Comparison of ENCODE assay signal across 2 cellular contexts in the genomic region with DNA sequence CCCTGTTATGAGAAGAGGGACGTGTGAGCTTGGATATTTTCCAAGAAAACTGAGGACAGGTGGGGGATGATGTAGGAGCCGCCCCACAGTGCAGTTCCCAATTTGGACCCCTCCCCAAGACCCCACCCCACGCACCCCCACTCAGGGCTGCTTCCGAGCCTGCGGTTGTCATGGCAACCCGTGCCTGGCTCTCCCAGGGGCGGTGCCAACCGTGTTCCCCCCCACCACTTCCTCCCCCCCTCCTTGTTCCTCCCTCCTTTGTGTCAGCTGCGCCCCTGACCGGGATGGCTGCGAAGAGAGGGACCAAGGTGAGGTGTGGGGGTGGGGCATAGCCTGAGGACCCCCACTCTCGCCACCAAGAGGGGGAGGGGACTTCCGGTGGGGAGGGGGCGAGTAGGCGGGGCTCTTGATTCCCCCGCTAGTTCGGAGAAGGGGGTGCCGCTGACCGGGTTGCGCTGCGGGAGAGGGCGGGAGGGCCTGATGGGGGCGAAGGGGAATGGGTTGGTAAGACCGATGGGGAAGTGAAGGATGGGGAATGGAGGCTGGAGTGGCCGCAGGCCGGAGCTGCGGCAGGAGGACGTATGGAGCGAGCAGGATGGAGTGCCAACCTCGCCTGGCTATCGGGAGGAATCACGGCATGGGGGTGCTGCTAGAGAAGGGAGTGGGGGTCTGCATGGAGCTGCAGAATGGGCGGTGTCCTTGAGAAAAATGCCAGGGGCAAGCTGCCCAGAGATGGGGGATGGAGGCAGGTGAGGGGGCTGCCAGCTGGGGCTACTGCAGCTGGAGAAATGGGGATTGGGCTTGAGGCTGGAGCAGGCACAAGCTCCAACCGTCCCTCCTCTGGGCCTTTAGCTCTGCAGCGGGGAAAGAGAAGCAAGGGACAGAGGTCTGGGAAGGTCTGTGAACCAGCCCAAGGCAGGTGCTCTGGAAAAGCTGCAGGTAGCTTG.
A peak's percentile ranks its signal among the peaks of the same experiment; 100 is the strongest.
TF ChIP-seq lines count a peak whose summit lies in the region.

No MANE protein-coding gene starts in this region.

TF ChIP-seq in IMR-90, 13 proteins besides CTCF, POLR2A, EP300 and RAD21 (continued from another document):
- TF ChIP-seq, protein P1, sequence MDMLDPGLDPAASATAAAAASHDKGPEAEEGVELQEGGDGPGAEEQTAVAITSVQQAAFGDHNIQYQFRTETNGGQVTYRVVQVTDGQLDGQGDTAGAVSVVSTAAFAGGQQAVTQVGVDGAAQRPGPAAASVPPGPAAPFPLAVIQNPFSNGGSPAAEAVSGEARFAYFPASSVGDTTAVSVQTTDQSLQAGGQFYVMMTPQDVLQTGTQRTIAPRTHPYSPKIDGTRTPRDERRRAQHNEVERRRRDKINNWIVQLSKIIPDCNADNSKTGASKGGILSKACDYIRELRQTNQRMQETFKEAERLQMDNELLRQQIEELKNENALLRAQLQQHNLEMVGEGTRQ (IDR thresholded peaks at IDR 0.05; ENCODE audit: low read depth, low read length): no peak
- TF ChIP-seq CEBPB (IDR thresholded peaks at IDR 0.05; ENCODE audit: low read depth, low read length) (no peak), SMC3 (IDR thresholded peaks at IDR 0.05; ENCODE audit: low read depth, low read length) (no peak)
TF ChIP-seq in IMR-90: peak in this region for 0.

TF ChIP-seq in WTC11, 78 proteins besides CTCF, POLR2A, EP300 and RAD21:
- TF ChIP-seq, protein P2, sequence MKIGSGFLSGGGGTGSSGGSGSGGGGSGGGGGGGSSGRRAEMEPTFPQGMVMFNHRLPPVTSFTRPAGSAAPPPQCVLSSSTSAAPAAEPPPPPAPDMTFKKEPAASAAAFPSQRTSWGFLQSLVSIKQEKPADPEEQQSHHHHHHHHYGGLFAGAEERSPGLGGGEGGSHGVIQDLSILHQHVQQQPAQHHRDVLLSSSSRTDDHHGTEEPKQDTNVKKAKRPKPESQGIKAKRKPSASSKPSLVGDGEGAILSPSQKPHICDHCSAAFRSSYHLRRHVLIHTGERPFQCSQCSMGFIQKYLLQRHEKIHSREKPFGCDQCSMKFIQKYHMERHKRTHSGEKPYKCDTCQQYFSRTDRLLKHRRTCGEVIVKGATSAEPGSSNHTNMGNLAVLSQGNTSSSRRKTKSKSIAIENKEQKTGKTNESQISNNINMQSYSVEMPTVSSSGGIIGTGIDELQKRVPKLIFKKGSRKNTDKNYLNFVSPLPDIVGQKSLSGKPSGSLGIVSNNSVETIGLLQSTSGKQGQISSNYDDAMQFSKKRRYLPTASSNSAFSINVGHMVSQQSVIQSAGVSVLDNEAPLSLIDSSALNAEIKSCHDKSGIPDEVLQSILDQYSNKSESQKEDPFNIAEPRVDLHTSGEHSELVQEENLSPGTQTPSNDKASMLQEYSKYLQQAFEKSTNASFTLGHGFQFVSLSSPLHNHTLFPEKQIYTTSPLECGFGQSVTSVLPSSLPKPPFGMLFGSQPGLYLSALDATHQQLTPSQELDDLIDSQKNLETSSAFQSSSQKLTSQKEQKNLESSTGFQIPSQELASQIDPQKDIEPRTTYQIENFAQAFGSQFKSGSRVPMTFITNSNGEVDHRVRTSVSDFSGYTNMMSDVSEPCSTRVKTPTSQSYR (CRISPR knock-in tag; IDR thresholded peaks at IDR 0.05): peak; percentile 94
- TF ChIP-seq TEAD1 (CRISPR knock-in tag; IDR thresholded peaks at IDR 0.05): 0 out of 2 replicates have a peak, but pooled peaks have one; percentile 34
- TF ChIP-seq, protein P3, sequence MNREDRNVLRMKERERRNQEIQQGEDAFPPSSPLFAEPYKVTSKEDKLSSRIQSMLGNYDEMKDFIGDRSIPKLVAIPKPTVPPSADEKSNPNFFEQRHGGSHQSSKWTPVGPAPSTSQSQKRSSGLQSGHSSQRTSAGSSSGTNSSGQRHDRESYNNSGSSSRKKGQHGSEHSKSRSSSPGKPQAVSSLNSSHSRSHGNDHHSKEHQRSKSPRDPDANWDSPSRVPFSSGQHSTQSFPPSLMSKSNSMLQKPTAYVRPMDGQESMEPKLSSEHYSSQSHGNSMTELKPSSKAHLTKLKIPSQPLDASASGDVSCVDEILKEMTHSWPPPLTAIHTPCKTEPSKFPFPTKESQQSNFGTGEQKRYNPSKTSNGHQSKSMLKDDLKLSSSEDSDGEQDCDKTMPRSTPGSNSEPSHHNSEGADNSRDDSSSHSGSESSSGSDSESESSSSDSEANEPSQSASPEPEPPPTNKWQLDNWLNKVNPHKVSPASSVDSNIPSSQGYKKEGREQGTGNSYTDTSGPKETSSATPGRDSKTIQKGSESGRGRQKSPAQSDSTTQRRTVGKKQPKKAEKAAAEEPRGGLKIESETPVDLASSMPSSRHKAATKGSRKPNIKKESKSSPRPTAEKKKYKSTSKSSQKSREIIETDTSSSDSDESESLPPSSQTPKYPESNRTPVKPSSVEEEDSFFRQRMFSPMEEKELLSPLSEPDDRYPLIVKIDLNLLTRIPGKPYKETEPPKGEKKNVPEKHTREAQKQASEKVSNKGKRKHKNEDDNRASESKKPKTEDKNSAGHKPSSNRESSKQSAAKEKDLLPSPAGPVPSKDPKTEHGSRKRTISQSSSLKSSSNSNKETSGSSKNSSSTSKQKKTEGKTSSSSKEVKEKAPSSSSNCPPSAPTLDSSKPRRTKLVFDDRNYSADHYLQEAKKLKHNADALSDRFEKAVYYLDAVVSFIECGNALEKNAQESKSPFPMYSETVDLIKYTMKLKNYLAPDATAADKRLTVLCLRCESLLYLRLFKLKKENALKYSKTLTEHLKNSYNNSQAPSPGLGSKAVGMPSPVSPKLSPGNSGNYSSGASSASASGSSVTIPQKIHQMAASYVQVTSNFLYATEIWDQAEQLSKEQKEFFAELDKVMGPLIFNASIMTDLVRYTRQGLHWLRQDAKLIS (CRISPR knock-in tag; IDR thresholded peaks at IDR 0.05; ENCODE audit: borderline replicate concordance): no peak
- 0 out of 2 replicates have a peak, but pooled peaks have one; percentile 49 for TF ChIP-seq TP53 (CRISPR knock-in tag; IDR thresholded peaks at IDR 0.05)
- peak; percentile 43; the same call in 1 of the 2 replicates for TF ChIP-seq ARID4B (CRISPR knock-in tag; IDR thresholded peaks at IDR 0.05; ENCODE audit: borderline replicate concordance)
- TF ChIP-seq ZNF317 (CRISPR knock-in tag; IDR thresholded peaks at IDR 0.05; ENCODE audit: borderline replicate concordance, low read depth): no peak
- TF ChIP-seq SP1 (CRISPR knock-in tag; conservative IDR thresholded peaks at IDR 0.05): peak; percentile 78; the same call in 1 of the 2 replicates
- TF ChIP-seq ZNF121 (CRISPR knock-in tag; IDR thresholded peaks at IDR 0.05): no peak
TF ChIP-seq in WTC11: peak in this region for 5.
